In genomic region chr4:88335092-88335665, GRCh38 we compare ENCODE assay signal across 16 cellular contexts. TPM values are rescaled to one million over a fixed set of nuclear protein-coding genes. Genes with fewer than 3 reads are reported as not detected.
DNase-seq lines count a peak whose midpoint lies in the region; FAIRE-seq and TF ChIP-seq lines count a peak whose summit lies in the region.
"Had no signal": no experiment of that assay in that cellular context is flagged by ENCODE, and none has a peak within 500 bp of the region (broad histone marks: within the 10 kb centered on the region; RNA-seq: fewer than 3 reads in every experiment).

No MANE protein-coding gene starts in this region.

- no peaks in the 10 kb centered on the region for H3K36me3 ChIP-seq in colonic mucosa
- H3K36me3 ChIP-seq: SJSA1, spleen had no signal

- H3K4me1 ChIP-seq in colonic mucosa: no peaks in the 10 kb centered on the region
- H3K4me1 ChIP-seq: foreskin keratinocyte, SJSA1, spleen had no signal

- no peak overlapping the region for H3K9ac ChIP-seq in colonic mucosa (ENCODE audit: low read depth in 2 of 2, low read length in 2 of 2)

- no peaks in the 10 kb centered on the region for H3K9me3 ChIP-seq in colonic mucosa
- H3K9me3 ChIP-seq: SJSA1, spleen had no signal

- H3K4me3 ChIP-seq in colonic mucosa: no peak overlapping the region
- H3K4me3 ChIP-seq: SJSA1, spleen had no signal

- H3K27me3 ChIP-seq in colonic mucosa: no peaks in the 10 kb centered on the region
- H3K27me3 ChIP-seq: foreskin keratinocyte, spleen had no signal

- FAIRE-seq in H54 (lab: Jason Lieb, UNC): no peak
- FAIRE-seq: colon had no signal

- TF ChIP-seq POLR2A in H54 (IDR thresholded peaks at IDR 0.05; ENCODE audit: low read depth, low read length): no peak

- DNase-seq in NCI-H1417 (lab: John Stamatoyannopoulos, UW): peak in 2 of 3 experiments; percentile 15 to 25
- no peak for DNase-seq in NCI-H1417 treated with DMSO at 0.1 percent for 48 hours (lab: John Stamatoyannopoulos, UW)
- DNase-seq in colonic mucosa: peak; percentile 18
- peak; percentile 33 for DNase-seq in left kidney (ENCODE audit: low read depth, low spot score)
- peak; percentile 25 for DNase-seq in stromal cell of bone marrow (ENCODE audit: low read depth)
- DNase-seq in SIG-M5 treated with dmso at 0.1 percent for 504 hours (lab: John Stamatoyannopoulos, UW; ENCODE audit: unreplicated experiment): no peak
- no peak for DNase-seq in H54 (ENCODE audit: insufficient read length, low spot score)
- DNase-seq in NK-92 treated with Interleukin-12 subunit alpha and Interleukin-12 subunit beta, amount 100 ng/mL, for 24 hours (lab: John Stamatoyannopoulos, UW): no peak
- DNase-seq: 8988T; activated CD8-positive, alpha-beta memory T cell treated with anti-CD3 and anti-CD28 coated beads, Interleukin-2, amount 50 U/mL, for 4 hours; foreskin keratinocyte; NCI-H1105 treated with DMSO at 0.1 percent for 48 hours; NCI-H446; spleen had no signal

- no peak for TF ChIP-seq CTCF in colonic mucosa (IDR thresholded peaks at IDR 0.05)

- intact Hi-C loops in colonic mucosa (cut with DNase I): no loop called here

- no peak overlapping the region for H3K27ac ChIP-seq in colonic mucosa
- H3K27ac ChIP-seq: foreskin keratinocyte, SJSA1, spleen had no signal

RNA-seq across cellular contexts. Expression of gene HERC6, which starts 43.5 kb away (rescaled TPM):
- total RNA-seq in colonic mucosa: 1 to 10 TPM; 6.2 to 6.3 TPM

RNA-seq across cellular contexts. Expression of gene PPM1K, which starts 50.8 kb away (rescaled TPM):
- total RNA-seq in colonic mucosa: 1 to 10 TPM; 7.8 to 8.3 TPM

Comparison
In these comparisons a context has a peak if more than half of its experiments do, and no peak if none do; other contexts are left out.
1. DNase-seq: peak in NCI-H1417 (2 of 3), colonic mucosa (single experiment), left kidney (single experiment) and stromal cell of bone marrow (single experiment); none in NCI-H1417 treated with DMSO at 0.1 percent for 48 hours (single experiment), SIG-M5 treated with dmso at 0.1 percent for 504 hours (single experiment), H54 (single experiment) and NK-92 treated with Interleukin-12 subunit alpha and Interleukin-12 subunit beta, amount 100 ng/mL, for 24 hours (single experiment).